Comparison of ENCODE assay signal across 1 cellular context in genomic region chr17:61460796-61461585, GRCh38.
TF ChIP-seq lines count a peak whose summit lies in the region.

No MANE protein-coding gene starts in this region.

TF ChIP-seq in HepG2, 621 proteins besides CTCF, POLR2A, EP300 and RAD21 (continued from another document and continues in another):
- TF ChIP-seq ZNF597 (CRISPR knock-in tag; IDR thresholded peaks at IDR 0.05) (no peak), TAF15 (IDR thresholded peaks at IDR 0.05; ENCODE audit: low read depth, low read length, poor library complexity, severe bottlenecking) (no peak), JDP2 (CRISPR knock-in tag; IDR thresholded peaks at IDR 0.05; ENCODE audit: borderline replicate concordance) (no peak), ZNF230 (CRISPR knock-in tag; IDR thresholded peaks at IDR 0.05) (no peak), ZBTB7A (CRISPR knock-in tag; IDR thresholded peaks at IDR 0.05) (no peak), ZNF546 (CRISPR knock-in tag; conservative IDR thresholded peaks at IDR 0.05) (no peak), HHEX (CRISPR knock-in tag; IDR thresholded peaks at IDR 0.05) (peak; percentile 89), LCORL (IDR thresholded peaks at IDR 0.05) (no peak), LCORL (CRISPR knock-in tag; IDR thresholded peaks at IDR 0.05) (peak; percentile 84), TBX2 (CRISPR knock-in tag; IDR thresholded peaks at IDR 0.05; ENCODE audit: borderline replicate concordance) (peak; percentile 81), ARID4A (CRISPR knock-in tag; IDR thresholded peaks at IDR 0.05; ENCODE audit: borderline replicate concordance) (peak; percentile 12; the same call in 1 of the 2 replicates), ZMYM2 (CRISPR knock-in tag; IDR thresholded peaks at IDR 0.05) (0 out of 2 replicates have a peak, but pooled peaks have one; percentile 41), HDAC1 (CRISPR knock-in tag; IDR thresholded peaks at IDR 0.05) (peak; percentile 44), ZNF776 (CRISPR knock-in tag; IDR thresholded peaks at IDR 0.05) (no peak), ELF1 (CRISPR knock-in tag; IDR thresholded peaks at IDR 0.05) (no peak), EED (CRISPR knock-in tag; IDR thresholded peaks at IDR 0.05) (no peak), ZNF737 (CRISPR knock-in tag; IDR thresholded peaks at IDR 0.05; ENCODE audit: borderline replicate concordance) (no peak), TRIM24 (CRISPR knock-in tag; IDR thresholded peaks at IDR 0.05) (no peak), CC2D1A (CRISPR knock-in tag; IDR thresholded peaks at IDR 0.05) (no peak), ZC3H4 (CRISPR knock-in tag; IDR thresholded peaks at IDR 0.05; ENCODE audit: borderline replicate concordance) (no peak), SPEN (CRISPR knock-in tag; IDR thresholded peaks at IDR 0.05; ENCODE audit: low read depth) (no peak), ZNF180 (CRISPR knock-in tag; IDR thresholded peaks at IDR 0.05; ENCODE audit: borderline replicate concordance, low read depth) (no peak), PRDM15 (CRISPR knock-in tag; IDR thresholded peaks at IDR 0.05) (peak; percentile 44; the same call in 1 of the 2 replicates), FOXK1 (CRISPR knock-in tag; IDR thresholded peaks at IDR 0.05; ENCODE audit: borderline replicate concordance, low read depth) (peak; percentile 54; the same call in 1 of the 2 replicates), ZFP36 (IDR thresholded peaks at IDR 0.05; ENCODE audit: borderline replicate concordance, low read depth, low read length, partially characterized antibody) (no peak), ZNF607 (CRISPR knock-in tag; IDR thresholded peaks at IDR 0.05; ENCODE audit: borderline replicate concordance) (no peak), RFX5 (IDR thresholded peaks at IDR 0.05; ENCODE audit: low read depth, low read length) (no peak), ZNF234 (CRISPR knock-in tag; conservative IDR thresholded peaks at IDR 0.05) (no peak), THYN1 (CRISPR knock-in tag; IDR thresholded peaks at IDR 0.05; ENCODE audit: borderline replicate concordance, low read depth) (no peak), E2F1 (CRISPR knock-in tag; IDR thresholded peaks at IDR 0.05) (no peak), SRY (CRISPR knock-in tag; IDR thresholded peaks at IDR 0.05) (no peak), ZNF614 (CRISPR knock-in tag; IDR thresholded peaks at IDR 0.05; ENCODE audit: borderline replicate concordance) (peak; percentile 55; the same call in 1 of the 2 replicates), SRSF9 (IDR thresholded peaks at IDR 0.05; ENCODE audit: borderline replicate concordance, insufficient read depth, low read depth, low read length, poor library complexity, severe bottlenecking) (no peak), ZBTB25 (CRISPR knock-in tag; IDR thresholded peaks at IDR 0.05) (peak; percentile 61), ZFP37 (CRISPR knock-in tag; IDR thresholded peaks at IDR 0.05; ENCODE audit: borderline replicate concordance) (no peak)
- TF ChIP-seq, protein P1, sequence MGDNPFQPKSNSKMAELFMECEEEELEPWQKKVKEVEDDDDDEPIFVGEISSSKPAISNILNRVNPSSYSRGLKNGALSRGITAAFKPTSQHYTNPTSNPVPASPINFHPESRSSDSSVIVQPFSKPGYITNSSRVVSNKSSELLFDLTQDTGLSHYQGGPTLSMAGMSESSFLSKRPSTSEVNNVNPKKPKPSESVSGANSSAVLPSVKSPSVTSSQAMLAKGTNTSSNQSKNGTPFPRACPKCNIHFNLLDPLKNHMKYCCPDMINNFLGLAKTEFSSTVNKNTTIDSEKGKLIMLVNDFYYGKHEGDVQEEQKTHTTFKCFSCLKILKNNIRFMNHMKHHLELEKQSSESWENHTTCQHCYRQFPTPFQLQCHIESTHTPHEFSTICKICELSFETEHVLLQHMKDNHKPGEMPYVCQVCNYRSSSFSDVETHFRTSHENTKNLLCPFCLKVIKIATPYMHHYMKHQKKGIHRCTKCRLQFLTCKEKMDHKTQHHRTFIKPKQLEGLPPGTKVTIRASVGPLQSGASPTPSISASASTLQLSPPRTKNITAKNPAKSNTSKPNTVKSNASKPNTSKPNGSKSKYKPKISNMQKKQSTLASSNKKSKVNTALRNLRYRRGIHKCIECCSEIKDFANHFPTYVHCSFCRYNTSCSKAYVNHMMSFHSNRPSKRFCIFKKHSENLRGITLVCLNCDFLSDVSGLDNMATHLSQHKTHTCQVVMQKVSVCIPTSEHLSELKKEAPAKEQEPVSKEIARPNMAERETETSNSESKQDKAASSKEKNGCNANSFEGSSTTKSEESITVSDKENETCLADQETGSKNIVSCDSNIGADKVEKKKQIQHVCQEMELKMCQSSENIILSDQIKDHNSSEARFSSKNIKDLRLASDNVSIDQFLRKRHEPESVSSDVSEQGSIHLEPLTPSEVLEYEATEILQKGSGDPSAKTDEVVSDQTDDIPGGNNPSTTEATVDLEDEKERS (CRISPR knock-in tag; IDR thresholded peaks at IDR 0.05): 0 out of 2 replicates have a peak, but pooled peaks have one; percentile 71
- TF ChIP-seq, protein P2, sequence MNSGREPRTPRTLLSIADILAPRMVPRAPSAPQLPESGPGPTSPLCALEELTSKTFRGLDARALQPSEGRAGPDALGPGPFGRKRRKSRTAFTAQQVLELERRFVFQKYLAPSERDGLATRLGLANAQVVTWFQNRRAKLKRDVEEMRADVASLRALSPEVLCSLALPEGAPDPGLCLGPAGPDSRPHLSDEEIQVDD (CRISPR knock-in tag; IDR thresholded peaks at IDR 0.05; ENCODE audit: borderline replicate concordance): no peak
- TF ChIP-seq, protein P3, sequence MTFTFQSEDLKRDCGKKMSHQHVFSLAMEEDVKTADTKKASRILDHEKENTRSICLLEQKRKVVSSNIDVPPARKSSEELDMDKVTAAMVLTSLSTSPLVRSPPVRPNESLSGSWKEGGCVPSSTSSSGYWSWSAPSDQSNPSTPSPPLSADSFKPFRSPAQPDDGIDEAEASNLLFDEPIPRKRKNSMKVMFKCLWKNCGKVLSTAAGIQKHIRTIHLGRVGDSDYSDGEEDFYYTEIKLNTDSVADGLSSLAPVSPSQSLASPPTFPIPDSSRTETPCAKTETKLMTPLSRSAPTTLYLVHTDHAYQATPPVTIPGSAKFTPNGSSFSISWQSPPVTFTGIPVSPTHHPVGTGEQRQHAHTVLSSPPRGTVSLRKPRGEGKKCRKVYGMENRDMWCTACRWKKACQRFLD (CRISPR knock-in tag; IDR thresholded peaks at IDR 0.05; ENCODE audit: borderline replicate concordance): no peak
- TF ChIP-seq, protein P4, sequence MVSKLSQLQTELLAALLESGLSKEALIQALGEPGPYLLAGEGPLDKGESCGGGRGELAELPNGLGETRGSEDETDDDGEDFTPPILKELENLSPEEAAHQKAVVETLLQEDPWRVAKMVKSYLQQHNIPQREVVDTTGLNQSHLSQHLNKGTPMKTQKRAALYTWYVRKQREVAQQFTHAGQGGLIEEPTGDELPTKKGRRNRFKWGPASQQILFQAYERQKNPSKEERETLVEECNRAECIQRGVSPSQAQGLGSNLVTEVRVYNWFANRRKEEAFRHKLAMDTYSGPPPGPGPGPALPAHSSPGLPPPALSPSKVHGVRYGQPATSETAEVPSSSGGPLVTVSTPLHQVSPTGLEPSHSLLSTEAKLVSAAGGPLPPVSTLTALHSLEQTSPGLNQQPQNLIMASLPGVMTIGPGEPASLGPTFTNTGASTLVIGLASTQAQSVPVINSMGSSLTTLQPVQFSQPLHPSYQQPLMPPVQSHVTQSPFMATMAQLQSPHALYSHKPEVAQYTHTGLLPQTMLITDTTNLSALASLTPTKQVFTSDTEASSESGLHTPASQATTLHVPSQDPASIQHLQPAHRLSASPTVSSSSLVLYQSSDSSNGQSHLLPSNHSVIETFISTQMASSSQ (IDR thresholded peaks at IDR 0.05; ENCODE audit: low read depth): peak; percentile 53
- TF ChIP-seq, protein P4 (CRISPR knock-in tag; IDR thresholded peaks at IDR 0.05; ENCODE audit: borderline replicate concordance): peak; percentile 66; the same call in 1 of the 2 replicates
